In the genomic region with DNA sequence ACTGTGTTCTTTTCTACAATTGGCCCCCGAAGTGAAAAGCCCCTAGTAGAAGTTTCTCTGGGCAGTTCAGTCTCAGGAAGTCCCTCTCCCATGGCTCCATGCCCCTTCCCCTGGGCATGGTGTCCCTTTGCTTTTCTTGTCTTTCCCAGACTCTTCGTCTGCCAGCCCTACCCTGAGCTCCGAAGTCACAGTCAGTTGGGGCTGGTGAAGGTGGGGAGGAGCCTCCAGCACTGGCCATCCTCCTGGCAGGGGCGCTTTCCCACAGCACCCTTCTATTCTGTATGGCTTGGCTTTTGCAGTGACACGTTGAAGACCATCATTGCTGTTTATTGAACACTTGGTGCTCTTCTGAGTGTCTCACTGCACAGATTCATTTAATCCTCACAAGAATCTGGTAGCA, we compare ENCODE assay signal across 19 cellular contexts.
"Had no signal": no experiment of that assay in that cellular context is flagged by ENCODE, and none has a peak within 500 bp of the region (broad histone marks: within the 10 kb centered on the region; RNA-seq: fewer than 3 reads in every experiment).

No MANE protein-coding gene starts in this region.

- H3K9me3 ChIP-seq: gastrocnemius medialis, neutrophil, SJSA1, stomach had no signal

- H3K27ac ChIP-seq: brain microvascular endothelial cell, epithelial cell of prostate, gastrocnemius medialis, neutrophil, SJSA1 had no signal

- H3K36me3 ChIP-seq: brain microvascular endothelial cell, gastrocnemius medialis, neutrophil, SJSA1, stomach had no signal

- ATAC-seq: activated CD4-positive, alpha-beta T cell treated with anti-CD3 and anti-CD28 coated beads for 36 hours; activated CD8-positive, alpha-beta memory T cell treated with anti-CD3 and anti-CD28 coated beads, Interleukin-2, amount 10 ng/mL, durations not matched to agents 7 days and 5 days; activated naive CD4-positive, alpha-beta T cell treated with anti-CD3 and anti-CD28 coated beads, Interleukin-2, amount 50 U/mL, for 72 hours; effector memory CD8-positive, alpha-beta T cell had no signal

- H3K4me3 ChIP-seq: gastrocnemius medialis, lung, SJSA1, stomach had no signal

- H3K27me3 ChIP-seq: brain microvascular endothelial cell, gastrocnemius medialis, neutrophil, SJSA1, stomach had no signal

- DNase-seq: activated CD4-positive, alpha-beta memory T cell treated with anti-CD3 and anti-CD28 coated beads for 36 hours; activated CD4-positive, alpha-beta T cell treated with anti-CD3 and anti-CD28 coated beads for 36 hours; activated CD8-positive, alpha-beta memory T cell treated with anti-CD3 and anti-CD28 coated beads, Interleukin-2, amount 10 ng/mL, durations not matched to agents 7 days and 5 days; activated gamma-delta T cell; activated T-cell treated with anti-CD3 and anti-CD28 coated beads, Interleukin-2, amount 50 U/mL, for 24 hours; brain microvascular endothelial cell; cerebellar nuclear complex; effector memory CD8-positive, alpha-beta T cell; gastrocnemius medialis; kidney glomerular epithelial cell; naive B cell; stomach; T-helper 2 cell; trophoblast cell had no signal

- H3K4me1 ChIP-seq: SJSA1 had no signal
